In the genomic region with DNA sequence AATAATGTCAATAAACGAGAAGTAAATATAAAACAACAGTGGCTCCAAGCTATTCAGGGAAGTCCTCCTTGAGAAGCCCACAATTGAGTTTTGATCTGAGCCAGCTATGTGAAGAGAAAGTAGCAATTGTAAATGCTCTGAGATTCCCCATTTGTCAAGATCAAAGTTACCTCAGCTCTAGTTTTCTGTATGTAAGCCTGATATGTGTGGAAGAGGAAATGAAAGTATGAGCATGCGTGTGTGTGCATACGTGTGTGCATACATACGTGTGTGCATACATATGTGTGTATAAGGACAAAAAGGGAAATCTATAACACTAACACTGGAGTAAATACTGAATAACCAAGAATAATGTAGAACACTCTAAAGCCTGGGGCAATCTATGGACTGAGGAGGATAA, we compare ENCODE assay signal across 30 cellular contexts.
DNase-seq lines count a peak whose midpoint lies in the region; ATAC-seq and TF ChIP-seq lines count a peak whose summit lies in the region.
"Had no signal": no experiment of that assay in that cellular context is flagged by ENCODE, and none has a peak within 500 bp of the region (broad histone marks: within the 10 kb centered on the region; RNA-seq: fewer than 3 reads in every experiment).

No MANE protein-coding gene starts in this region.

- ATAC-seq in GM18519 (IDR thresholded peaks at IDR 0.05; ENCODE audit: low FRiP score, unreplicated experiment) (peak; percentile 73), GM21576 (IDR thresholded peaks at IDR 0.05; ENCODE audit: unreplicated experiment) (peak; percentile 50), HG03520 (IDR thresholded peaks at IDR 0.05; ENCODE audit: unreplicated experiment) (peak; percentile 64), HG03135 (IDR thresholded peaks at IDR 0.05; ENCODE audit: unreplicated experiment) (no peak), HG03196 (IDR thresholded peaks at IDR 0.05; ENCODE audit: unreplicated experiment) (no peak)
- ATAC-seq in stimulated activated naive B cell treated with anti-CD40 and anti-IgM and Interleukin-4, amounts not matched to agents 10 μg/mL and 1 μg/mL and 100 μg/mL, for 72 hours (replicated peaks) = peak; percentile 16 to 46
- ATAC-seq: activated T-helper 17 cell treated with anti-CD3 and anti-CD28 coated beads, Interleukin-2, amount 50 U/mL, for 72 hours; esophagus mucosa; heart right ventricle; mucosa of descending colon had no signal

- no peaks in the 10 kb centered on the region for H3K27me3 Mint-ChIP-seq in stimulated activated naive B cell treated with anti-CD40 and anti-IgM and Interleukin-4, amounts not matched to agents 10 μg/mL and 1 μg/mL and 100 μg/mL, for 72 hours
- H3K27me3 Mint-ChIP-seq: activated CD4-positive, alpha-beta memory T cell treated with anti-CD3 and anti-CD28 coated beads for 36 hours; activated naive CD8-positive, alpha-beta T cell; activated T-helper 17 cell treated with anti-CD3 and anti-CD28 coated beads, Interleukin-2, amount 50 U/mL, for 72 hours had no signal

- H3K9me3 Mint-ChIP-seq in stimulated activated naive B cell treated with anti-CD40 and anti-IgM and Interleukin-4, amounts not matched to agents 10 μg/mL and 1 μg/mL and 100 μg/mL, for 72 hours = no peaks in the 10 kb centered on the region
- H3K9me3 Mint-ChIP-seq: activated CD4-positive, alpha-beta memory T cell treated with anti-CD3 and anti-CD28 coated beads for 36 hours; activated T-helper 17 cell treated with anti-CD3 and anti-CD28 coated beads, Interleukin-2, amount 50 U/mL, for 72 hours had no signal

- no peak overlapping the region for H3K4me3 ChIP-seq in coronary artery
- H3K4me3 ChIP-seq: HAP-1, heart right ventricle, lung, MG63, mucosa of descending colon, testis, uterus had no signal

- no peak for DNase-seq in stimulated activated naive B cell treated with anti-CD40 and anti-IgM and Interleukin-4, amounts not matched to agents 10 μg/mL and 1 μg/mL and 100 μg/mL, for 72 hours
- no peak for DNase-seq in coronary artery (ENCODE audit: low spot score)
- DNase-seq: activated CD4-positive, alpha-beta memory T cell treated with anti-CD3 and anti-CD28 coated beads for 36 hours; activated CD8-positive, alpha-beta memory T cell treated with anti-CD3 and anti-CD28 coated beads, Interleukin-2, amount 50 U/mL, for 48 hours; anterior cingulate cortex; foreskin keratinocyte; heart right ventricle; KBM-7; MG63; mucosa of descending colon; NCI-H1436 treated with DMSO at 0.1 percent for 48 hours; NCI-H446; NCI-H774; stimulated activated CD4-positive, alpha-beta T cell treated with anti-CD3 and anti-CD28 coated beads, Interleukin-15, amount 100 ng/mL, for 24 hours; stimulated activated naive CD4-positive, alpha-beta T cell treated with Interleukin-2 at 50 U/mL for 16 hours; T-helper 1 cell; testis; uterus had no signal

- peak overlapping the region; percentile 14 for H3K27ac Mint-ChIP-seq in stimulated activated naive B cell treated with anti-CD40 and anti-IgM and Interleukin-4, amounts not matched to agents 10 μg/mL and 1 μg/mL and 100 μg/mL, for 72 hours
- H3K27ac Mint-ChIP-seq: activated CD4-positive, alpha-beta memory T cell treated with anti-CD3 and anti-CD28 coated beads for 36 hours; activated naive CD8-positive, alpha-beta T cell; activated T-helper 17 cell treated with anti-CD3 and anti-CD28 coated beads, Interleukin-2, amount 50 U/mL, for 72 hours; nephron had no signal

- H3K27ac ChIP-seq in coronary artery = no peak overlapping the region
- H3K27ac ChIP-seq: foreskin keratinocyte, heart right ventricle, RWPE1, testis, uterus had no signal

- H3K4me1 Mint-ChIP-seq in stimulated activated naive B cell treated with anti-CD40 and anti-IgM and Interleukin-4, amounts not matched to agents 10 μg/mL and 1 μg/mL and 100 μg/mL, for 72 hours = peaks cover 15 to 30% of the 10 kb centered on the region in 2 donors
- H3K4me1 Mint-ChIP-seq: activated T-helper 17 cell treated with anti-CD3 and anti-CD28 coated beads, Interleukin-2, amount 50 U/mL, for 72 hours had no signal

- no peak for TF ChIP-seq CTCF in coronary artery (IDR thresholded peaks at IDR 0.05)

- peaks cover 2 to 32% of the 10 kb centered on the region in 2 donors for H3K36me3 Mint-ChIP-seq in stimulated activated naive B cell treated with anti-CD40 and anti-IgM and Interleukin-4, amounts not matched to agents 10 μg/mL and 1 μg/mL and 100 μg/mL, for 72 hours

- no peak overlapping the region for H3K4me3 Mint-ChIP-seq in stimulated activated naive B cell treated with anti-CD40 and anti-IgM and Interleukin-4, amounts not matched to agents 10 μg/mL and 1 μg/mL and 100 μg/mL, for 72 hours
- H3K4me3 Mint-ChIP-seq: activated CD4-positive, alpha-beta memory T cell treated with anti-CD3 and anti-CD28 coated beads for 36 hours; activated naive CD8-positive, alpha-beta T cell; activated T-helper 17 cell treated with anti-CD3 and anti-CD28 coated beads, Interleukin-2, amount 50 U/mL, for 72 hours; nephron had no signal

Comparison
In these comparisons a context has a peak if more than half of its experiments do, and no peak if none do; other contexts are left out.
1. ATAC-seq: peak in GM18519 (single experiment), GM21576 (single experiment), HG03520 (single experiment) and stimulated activated naive B cell treated with anti-CD40 and anti-IgM and Interleukin-4, amounts not matched to agents 10 μg/mL and 1 μg/mL and 100 μg/mL, for 72 hours (2 of 2); none in HG03135 (single experiment) and HG03196 (single experiment).